In genomic region chr9:112789493-112789892, GRCh38 we compare ENCODE assay signal across 18 cellular contexts. TPM values are rescaled to one million over a fixed set of nuclear protein-coding genes. Genes with fewer than 3 reads are reported as not detected.
DNase-seq lines count a peak whose midpoint lies in the region; ATAC-seq and TF ChIP-seq lines count a peak whose summit lies in the region.
"Had no signal": no experiment of that assay in that cellular context is flagged by ENCODE, and none has a peak within 500 bp of the region (broad histone marks: within the 10 kb centered on the region; RNA-seq: fewer than 3 reads in every experiment).

No MANE protein-coding gene starts in this region.

- no peaks in the 10 kb centered on the region for H3K27me3 ChIP-seq in transverse colon
- no peaks in the 10 kb centered on the region for H3K27me3 ChIP-seq in A673 (replicated peaks; ENCODE audit: insufficient read depth, low read depth, low read length, poor library complexity)
- H3K27me3 ChIP-seq: BLaER1, body of pancreas had no signal

- no peaks in the 10 kb centered on the region for H3K36me3 ChIP-seq in transverse colon
- H3K36me3 ChIP-seq in A673 (ENCODE audit: insufficient read depth, low read length, poor library complexity, severe bottlenecking) = no peaks in the 10 kb centered on the region
- H3K36me3 ChIP-seq: BLaER1 had no signal

- H3K27ac ChIP-seq in transverse colon (peak overlapping the region in 3 of 4 donors; percentile 52 to 66 (median 62)), A673 (ENCODE audit: low read depth, low read length, poor library complexity, severe bottlenecking) (no peak overlapping the region)
- H3K27ac ChIP-seq: BLaER1, parathyroid adenoma had no signal

- no peaks in the 10 kb centered on the region for H3K27me3 Mint-ChIP-seq in chondrocyte (ENCODE audit: low read depth)
- H3K27me3 Mint-ChIP-seq: IgD-negative memory B cell; stimulated activated naive B cell treated with anti-CD40 and anti-IgM and Interleukin-4, amounts not matched to agents 10 μg/mL and 1 μg/mL and 100 μg/mL, for 72 hours had no signal

- H3K4me3 ChIP-seq in transverse colon (no peak overlapping the region), A673 (ENCODE audit: low read depth, low read length, poor library complexity, severe bottlenecking) (no peak overlapping the region)
- H3K4me3 ChIP-seq: BLaER1, body of pancreas had no signal

- peaks cover under 1 to 30% (median 12%) of the 10 kb centered on the region in 4 donors for H3K4me1 ChIP-seq in transverse colon
- H3K4me1 ChIP-seq in A673 (ENCODE audit: insufficient read depth, low read length, poor library complexity, severe bottlenecking) = no peaks in the 10 kb centered on the region
- H3K4me1 ChIP-seq: parathyroid adenoma had no signal

- no peaks in the 10 kb centered on the region for H3K9me3 Mint-ChIP-seq in chondrocyte (ENCODE audit: low read depth)
- H3K9me3 Mint-ChIP-seq: stimulated activated naive B cell treated with anti-CD40 and anti-IgM and Interleukin-4, amounts not matched to agents 10 μg/mL and 1 μg/mL and 100 μg/mL, for 72 hours had no signal

- CTCF ChIA-PET in A673 (lab: Charles Lee) = no interaction called here

- ATAC-seq in GM21529 (IDR thresholded peaks at IDR 0.05; ENCODE audit: unreplicated experiment) (no peak), left ventricle myocardium superior (no peak)
- ATAC-seq: body of pancreas; esophagus mucosa; left cardiac atrium; stimulated activated naive B cell treated with anti-CD40 and anti-IgM and Interleukin-4, amounts not matched to agents 10 μg/mL and 1 μg/mL and 100 μg/mL, for 72 hours had no signal

- peak overlapping the region; percentile 84 for H3K27ac Mint-ChIP-seq in chondrocyte (ENCODE audit: unreplicated experiment)
- H3K27ac Mint-ChIP-seq: IgD-negative memory B cell; stimulated activated naive B cell treated with anti-CD40 and anti-IgM and Interleukin-4, amounts not matched to agents 10 μg/mL and 1 μg/mL and 100 μg/mL, for 72 hours had no signal

- TF ChIP-seq EP300 in transverse colon (IDR thresholded peaks at IDR 0.05; ENCODE audit: low read depth) = no peak

- 67 to 73% methylated on average over 1 of the region's 1 CpG for WGBS in transverse colon (ENCODE audit: low coverage in 1 of 2), 2 donors

- H3K4me1 Mint-ChIP-seq in chondrocyte (ENCODE audit: low read depth) = peaks cover 62% of the 10 kb centered on the region

- BruUV-seq in A673 (replicated peaks; lab: Mats Ljungman, UMichigan) = no TSS peak

- DNase-seq in GM03348 (ENCODE audit: low spot score) (peak; percentile 69), chondrocyte (ENCODE audit: low spot score) (no peak), kidney tubule cell (ENCODE audit: low spot score) (peak; percentile 51), transverse colon (no peak), left ventricle myocardium superior (no peak), A673 (ENCODE audit: low spot score) (no peak), DMS114 treated with DMSO at 0.1 percent for 48 hours (lab: John Stamatoyannopoulos, UW; ENCODE audit: unreplicated experiment) (no peak)
- DNase-seq: body of pancreas; hippocampal formation; left cardiac atrium; NCI-H1048; NCI-H82; stimulated activated naive B cell treated with anti-CD40 and anti-IgM and Interleukin-4, amounts not matched to agents 10 μg/mL and 1 μg/mL and 100 μg/mL, for 72 hours had no signal

- H3K36me3 Mint-ChIP-seq in chondrocyte (ENCODE audit: low read depth) = no peaks in the 10 kb centered on the region

- H3K9me3 ChIP-seq in transverse colon (no peaks in the 10 kb centered on the region), A673 (ENCODE audit: low read depth, low read length, poor library complexity, severe bottlenecking) (no peaks in the 10 kb centered on the region)
- H3K9me3 ChIP-seq: BLaER1, body of pancreas had no signal

- TF ChIP-seq POLR2A in transverse colon (IDR thresholded peaks at IDR 0.05) = no peak

- intact Hi-C loops in transverse colon (cut with DNase I; ENCODE audit: low total_unique reads) (no loop called here), left ventricle myocardium superior (cut with micrococcal nuclease) (no loop called here), A673 (cut with micrococcal nuclease; ENCODE audit: unreplicated experiment) (no loop called here)

- H3K4me3 Mint-ChIP-seq in chondrocyte (ENCODE audit: unreplicated experiment) = peak overlapping the region; percentile 11
- H3K4me3 Mint-ChIP-seq: IgD-negative memory B cell; stimulated activated naive B cell treated with anti-CD40 and anti-IgM and Interleukin-4, amounts not matched to agents 10 μg/mL and 1 μg/mL and 100 μg/mL, for 72 hours had no signal

- in situ Hi-C loops in transverse colon (cut with MboI; ENCODE audit: low pct_ligation_motif_present in 1 of 4, low pct_unique_long_range_greater_than_20kb in 1 of 4, low sequenced_read_pairs in 3 of 4) = no loop called here

- POLR2A ChIA-PET in A673 (lab: Charles Lee; ENCODE audit: low non-redundant PET) = no interaction called here

- TF ChIP-seq CTCF in chondrocyte (IDR thresholded peaks at IDR 0.05) = no peak
- TF ChIP-seq CTCF in transverse colon (IDR thresholded peaks at IDR 0.05) = no peak
- no peak for TF ChIP-seq CTCF in A673 (conservative IDR thresholded peaks at IDR 0.05; ENCODE audit: low read depth, low read length)

RNA-seq across cellular contexts. Expression of gene SNX30, which starts 38.9 kb away (rescaled TPM):
- total RNA-seq in chondrocyte = 14.5 to 20.1 TPM (median 19.9 TPM) in 3 replicates
- total RNA-seq in transverse colon = 10 to 100 TPM; 15.7 to 46.4 (median 45.7) TPM
- 4.3 TPM for total RNA-seq in left ventricle myocardium superior
- total RNA-seq in A673 (2021) = 6.1 and 6.6 TPM in 2 replicates

Comparison
In these comparisons a context has a peak if more than half of its experiments do, and no peak if none do; other contexts are left out.
1. DNase-seq: peak in GM03348 (single experiment) and kidney tubule cell (single experiment); none in chondrocyte (single experiment), transverse colon (single experiment), left ventricle myocardium superior (single experiment), A673 (single experiment) and DMS114 treated with DMSO at 0.1 percent for 48 hours (single experiment).